Comparison of ENCODE assay signal across 14 cellular contexts in genomic region chr2:106183093-106183837, GRCh38. TPM values are rescaled to one million over a fixed set of nuclear protein-coding genes. Genes with fewer than 3 reads are reported as not detected.
DNase-seq lines count a peak whose midpoint lies in the region; ATAC-seq and TF ChIP-seq lines count a peak whose summit lies in the region.
"Had no signal": no experiment of that assay in that cellular context is flagged by ENCODE, and none has a peak within 500 bp of the region (broad histone marks: within the 10 kb centered on the region; RNA-seq: fewer than 3 reads in every experiment).

No MANE protein-coding gene starts in this region.

- POLR2A ChIA-PET in activated naive CD8-positive, alpha-beta T cell treated with anti-CD3 and anti-CD28 coated beads, Interleukin-2, amount 10 ng/mL, durations not matched to agents 7 days and 5 days (lab: Charles Lee): interaction anchor here (1.1 to 3.2 kb wide), 2 partner anchors 10 to 23 kb away, joined by 3 to 9 read pairs; partner anchors contain the start of gene UXS1

- no peaks in the 10 kb centered on the region for H3K9me3 ChIP-seq in thoracic aorta
- H3K9me3 ChIP-seq: psoas muscle had no signal

- peaks cover 27% of the 10 kb centered on the region for H3K36me3 Mint-ChIP-seq in activated naive CD8-positive, alpha-beta T cell treated with anti-CD3 and anti-CD28 coated beads, Interleukin-2, amount 10 ng/mL, durations not matched to agents 7 days and 5 days

- peak overlapping the region; percentile 55 for H3K27ac Mint-ChIP-seq in activated naive CD8-positive, alpha-beta T cell treated with anti-CD3 and anti-CD28 coated beads, Interleukin-2, amount 10 ng/mL, durations not matched to agents 7 days and 5 days
- H3K27ac Mint-ChIP-seq: activated T-cell treated with anti-CD3 and anti-CD28 coated beads, Interleukin-2, amount 50 U/mL, for 72 hours had no signal

- no peaks in the 10 kb centered on the region for H3K27me3 ChIP-seq in thoracic aorta (replicated peaks; ENCODE audit: insufficient read depth)
- H3K27me3 ChIP-seq: brain microvascular endothelial cell had no signal

- peak overlapping the region; percentile 19 to 49 for H3K27ac ChIP-seq in thoracic aorta
- H3K27ac ChIP-seq: brain microvascular endothelial cell, epithelial cell of prostate, psoas muscle, SK-N-MC had no signal

- ATAC-seq in HG03354 (IDR thresholded peaks at IDR 0.05; ENCODE audit: poor library complexity, severe bottlenecking, unreplicated experiment) (peak; percentile 43), thoracic aorta (ENCODE audit: insufficient number of reproducible peaks, low FRiP score, low read depth) (no peak)
- no peak for ATAC-seq in activated naive CD8-positive, alpha-beta T cell treated with anti-CD3 and anti-CD28 coated beads, Interleukin-2, amount 10 ng/mL, durations not matched to agents 7 days and 5 days (ENCODE audit: low read depth)
- ATAC-seq: activated T-cell treated with anti-CD3 and anti-CD28 coated beads, Interleukin-2, amount 50 U/mL, for 72 hours; psoas muscle had no signal

- peaks cover 50% of the 10 kb centered on the region for H3K4me1 Mint-ChIP-seq in activated naive CD8-positive, alpha-beta T cell treated with anti-CD3 and anti-CD28 coated beads, Interleukin-2, amount 10 ng/mL, durations not matched to agents 7 days and 5 days

- no peaks in the 10 kb centered on the region for H3K36me3 ChIP-seq in thoracic aorta
- H3K36me3 ChIP-seq: brain microvascular endothelial cell had no signal

- no peak for TF ChIP-seq CTCF in thoracic aorta (IDR thresholded peaks at IDR 0.05)

- peak overlapping the region; percentile 42 for H3K4me3 Mint-ChIP-seq in activated naive CD8-positive, alpha-beta T cell treated with anti-CD3 and anti-CD28 coated beads, Interleukin-2, amount 10 ng/mL, durations not matched to agents 7 days and 5 days

- no peaks in the 10 kb centered on the region for H3K9me3 Mint-ChIP-seq in activated naive CD8-positive, alpha-beta T cell treated with anti-CD3 and anti-CD28 coated beads, Interleukin-2, amount 10 ng/mL, durations not matched to agents 7 days and 5 days
- H3K9me3 Mint-ChIP-seq: activated T-cell treated with anti-CD3 and anti-CD28 coated beads, Interleukin-2, amount 50 U/mL, for 72 hours had no signal

- no peak for DNase-seq in activated naive CD8-positive, alpha-beta T cell treated with anti-CD3 and anti-CD28 coated beads, Interleukin-2, amount 10 ng/mL, durations not matched to agents 7 days and 5 days
- DNase-seq in left kidney (ENCODE audit: low read depth, low spot score): peak; percentile 53
- no peak for DNase-seq in thoracic aorta (ENCODE audit: low spot score)
- DNase-seq in glomerular visceral epithelial cell (ENCODE audit: extremely low spot score): no peak
- DNase-seq in NOMO-1 treated with dmso at 0.1 percent for 144 hours (lab: John Stamatoyannopoulos, UW; ENCODE audit: unreplicated experiment): no peak
- no peak for DNase-seq in SKM-1 (lab: John Stamatoyannopoulos, UW; ENCODE audit: unreplicated experiment)
- DNase-seq: activated CD4-positive, CD25-positive, alpha-beta regulatory T cell treated with anti-CD3 and anti-CD28 coated beads, Interleukin-2, amount 50 U/mL, for 72 hours; activated T-cell treated with anti-CD3 and anti-CD28 coated beads, Interleukin-2, amount 50 U/mL, for 72 hours; brain microvascular endothelial cell; NCI-H2081 treated with DMSO at 0.1 percent for 48 hours; psoas muscle had no signal

- no peaks in the 10 kb centered on the region for H3K27me3 Mint-ChIP-seq in activated naive CD8-positive, alpha-beta T cell treated with anti-CD3 and anti-CD28 coated beads, Interleukin-2, amount 10 ng/mL, durations not matched to agents 7 days and 5 days

- peaks cover 14 to 15% of the 10 kb centered on the region in 2 donors for H3K4me1 ChIP-seq in thoracic aorta (ENCODE audit: control insufficient read depth in 1 of 2, low read depth in 2 of 2)

- H3K4me3 ChIP-seq in thoracic aorta: peak overlapping the region; percentile 62
- H3K4me3 ChIP-seq: psoas muscle, SK-N-MC had no signal

RNA-seq across cellular contexts. Expression of gene UXS1, which starts 10.8 kb away (rescaled TPM):
- total RNA-seq in activated naive CD8-positive, alpha-beta T cell treated with anti-CD3 and anti-CD28 coated beads, Interleukin-2, amount 10 ng/mL, durations not matched to agents 7 days and 5 days: 100 to 1,000 TPM; 100 to 104 TPM
- 10 to 100 TPM; 28.3 to 49.1 TPM for total RNA-seq in thoracic aorta
